1 cellular context compared by ENCODE assay signal in genomic region chr20:956330-956951, GRCh38.
A peak's percentile ranks its signal among the peaks of the same experiment; 100 is the strongest.
TF ChIP-seq lines count a peak whose summit lies in the region.

No MANE protein-coding gene starts in this region.

TF ChIP-seq in HepG2, 621 proteins besides CTCF, POLR2A, EP300 and RAD21 (continued from another document and continues in another):
- TF ChIP-seq ZNF276 (CRISPR knock-in tag; IDR thresholded peaks at IDR 0.05; ENCODE audit: low read depth) (no peak), ZFP91 (CRISPR knock-in tag; IDR thresholded peaks at IDR 0.05; ENCODE audit: borderline replicate concordance) (peak; percentile 60; the same call in 1 of the 2 replicates), CCDC6 (CRISPR knock-in tag; IDR thresholded peaks at IDR 0.05) (no peak), SSRP1 (CRISPR knock-in tag; IDR thresholded peaks at IDR 0.05) (no peak), NR2F6 (IDR thresholded peaks at IDR 0.05) (no peak), NR2F6 (CRISPR knock-in tag; IDR thresholded peaks at IDR 0.05) (peak; percentile 36; the same call in 1 of the 2 replicates), SNAI1 (CRISPR knock-in tag; IDR thresholded peaks at IDR 0.05; ENCODE audit: borderline replicate concordance) (no peak), BORCS8-MEF2B (CRISPR knock-in tag; IDR thresholded peaks at IDR 0.05) (peak; percentile 84; the same call in 1 of the 2 replicates), MTF2 (CRISPR knock-in tag; IDR thresholded peaks at IDR 0.05; ENCODE audit: borderline replicate concordance) (no peak), ZNF710 (CRISPR knock-in tag; IDR thresholded peaks at IDR 0.05; ENCODE audit: borderline replicate concordance) (peak; percentile 47; the same call in 1 of the 2 replicates), ATF4 (CRISPR knock-in tag; IDR thresholded peaks at IDR 0.05) (peak in 1 of 2 experiments; percentile 51; a peak in 1 of 4 replicates), TEAD2 (CRISPR knock-in tag; IDR thresholded peaks at IDR 0.05) (no peak), ZSCAN29 (CRISPR knock-in tag; conservative IDR thresholded peaks at IDR 0.05) (0 out of 2 replicates have a peak, but pooled peaks have one; percentile 63), ISX (CRISPR knock-in tag; conservative IDR thresholded peaks at IDR 0.05) (no peak), MTERF4 (CRISPR knock-in tag; IDR thresholded peaks at IDR 0.05) (no peak), AHDC1 (CRISPR knock-in tag; IDR thresholded peaks at IDR 0.05; ENCODE audit: borderline replicate concordance) (no peak), RFXANK (CRISPR knock-in tag; IDR thresholded peaks at IDR 0.05) (no peak), PHF8 (CRISPR knock-in tag; IDR thresholded peaks at IDR 0.05) (peak; percentile 50), MEIS1 (CRISPR knock-in tag; IDR thresholded peaks at IDR 0.05; ENCODE audit: borderline replicate concordance) (0 out of 2 replicates have a peak, but pooled peaks have one; percentile 46), ZFP1 (CRISPR knock-in tag; IDR thresholded peaks at IDR 0.05) (no peak), RFXAP (CRISPR knock-in tag; IDR thresholded peaks at IDR 0.05; ENCODE audit: borderline replicate concordance) (peak; percentile 31; the same call in 1 of the 2 replicates), TCF7L2 (IDR thresholded peaks at IDR 0.05; ENCODE audit: low read depth, low read length) (no peak), IRF2 (CRISPR knock-in tag; IDR thresholded peaks at IDR 0.05) (peak; percentile 75; the same call in 1 of the 2 replicates)
- TF ChIP-seq, protein P1, sequence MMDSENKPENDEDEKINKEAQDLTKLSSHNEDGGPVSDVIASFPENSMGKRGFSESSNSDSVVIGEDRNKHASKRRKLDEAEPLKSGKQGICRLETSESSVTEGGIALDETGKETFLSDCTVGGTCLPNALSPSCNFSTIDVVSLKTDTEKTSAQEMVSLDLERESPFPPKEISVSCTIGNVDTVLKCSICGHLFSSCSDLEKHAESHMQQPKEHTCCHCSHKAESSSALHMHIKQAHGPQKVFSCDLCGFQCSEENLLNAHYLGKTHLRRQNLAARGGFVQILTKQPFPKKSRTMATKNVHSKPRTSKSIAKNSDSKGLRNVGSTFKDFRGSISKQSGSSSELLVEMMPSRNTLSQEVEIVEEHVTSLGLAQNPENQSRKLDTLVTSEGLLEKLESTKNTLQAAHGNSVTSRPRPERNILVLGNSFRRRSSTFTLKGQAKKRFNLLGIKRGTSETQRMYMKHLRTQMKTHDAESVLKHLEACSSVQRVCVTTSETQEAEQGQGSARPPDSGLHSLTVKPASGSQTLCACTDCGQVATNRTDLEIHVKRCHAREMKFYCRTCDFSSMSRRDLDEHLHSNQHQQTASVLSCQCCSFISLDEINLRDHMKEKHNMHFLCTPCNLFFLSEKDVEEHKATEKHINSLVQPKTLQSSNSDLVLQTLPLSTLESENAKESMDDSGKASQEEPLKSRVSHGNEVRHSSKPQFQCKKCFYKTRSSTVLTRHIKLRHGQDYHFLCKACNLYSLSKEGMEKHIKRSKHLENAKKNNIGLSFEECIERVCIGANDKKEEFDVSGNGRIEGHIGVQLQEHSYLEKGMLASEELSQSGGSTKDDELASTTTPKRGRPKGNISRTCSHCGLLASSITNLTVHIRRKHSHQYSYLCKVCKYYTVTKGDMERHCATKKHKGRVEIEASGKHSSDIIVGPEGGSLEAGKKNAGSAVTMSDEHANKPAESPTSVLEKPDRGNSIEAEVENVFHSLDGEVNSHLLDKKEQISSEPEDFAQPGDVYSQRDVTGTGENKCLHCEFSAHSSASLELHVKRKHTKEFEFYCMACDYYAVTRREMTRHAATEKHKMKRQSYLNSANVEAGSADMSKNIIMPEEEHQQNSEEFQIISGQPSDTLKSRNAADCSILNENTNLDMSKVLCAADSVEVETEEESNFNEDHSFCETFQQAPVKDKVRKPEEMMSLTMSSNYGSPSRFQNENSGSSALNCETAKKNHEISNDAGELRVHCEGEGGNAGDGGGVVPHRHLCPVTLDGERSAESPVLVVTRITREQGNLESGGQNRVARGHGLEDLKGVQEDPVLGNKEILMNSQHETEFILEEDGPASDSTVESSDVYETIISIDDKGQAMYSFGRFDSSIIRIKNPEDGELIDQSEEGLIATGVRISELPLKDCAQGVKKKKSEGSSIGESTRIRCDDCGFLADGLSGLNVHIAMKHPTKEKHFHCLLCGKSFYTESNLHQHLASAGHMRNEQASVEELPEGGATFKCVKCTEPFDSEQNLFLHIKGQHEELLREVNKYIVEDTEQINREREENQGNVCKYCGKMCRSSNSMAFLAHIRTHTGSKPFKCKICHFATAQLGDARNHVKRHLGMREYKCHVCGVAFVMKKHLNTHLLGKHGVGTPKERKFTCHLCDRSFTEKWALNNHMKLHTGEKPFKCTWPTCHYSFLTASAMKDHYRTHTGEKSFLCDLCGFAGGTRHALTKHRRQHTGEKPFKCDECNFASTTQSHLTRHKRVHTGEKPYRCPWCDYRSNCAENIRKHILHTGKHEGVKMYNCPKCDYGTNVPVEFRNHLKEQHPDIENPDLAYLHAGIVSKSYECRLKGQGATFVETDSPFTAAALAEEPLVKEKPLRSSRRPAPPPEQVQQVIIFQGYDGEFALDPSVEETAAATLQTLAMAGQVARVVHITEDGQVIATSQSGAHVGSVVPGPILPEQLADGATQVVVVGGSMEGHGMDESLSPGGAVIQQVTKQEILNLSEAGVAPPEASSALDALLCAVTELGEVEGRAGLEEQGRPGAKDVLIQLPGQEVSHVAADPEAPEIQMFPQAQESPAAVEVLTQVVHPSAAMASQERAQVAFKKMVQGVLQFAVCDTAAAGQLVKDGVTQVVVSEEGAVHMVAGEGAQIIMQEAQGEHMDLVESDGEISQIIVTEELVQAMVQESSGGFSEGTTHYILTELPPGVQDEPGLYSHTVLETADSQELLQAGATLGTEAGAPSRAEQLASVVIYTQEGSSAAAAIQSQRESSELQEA (CRISPR knock-in tag; IDR thresholded peaks at IDR 0.05; ENCODE audit: not compliant biosample characterization): peak; percentile 50
- TF ChIP-seq, protein P2, sequence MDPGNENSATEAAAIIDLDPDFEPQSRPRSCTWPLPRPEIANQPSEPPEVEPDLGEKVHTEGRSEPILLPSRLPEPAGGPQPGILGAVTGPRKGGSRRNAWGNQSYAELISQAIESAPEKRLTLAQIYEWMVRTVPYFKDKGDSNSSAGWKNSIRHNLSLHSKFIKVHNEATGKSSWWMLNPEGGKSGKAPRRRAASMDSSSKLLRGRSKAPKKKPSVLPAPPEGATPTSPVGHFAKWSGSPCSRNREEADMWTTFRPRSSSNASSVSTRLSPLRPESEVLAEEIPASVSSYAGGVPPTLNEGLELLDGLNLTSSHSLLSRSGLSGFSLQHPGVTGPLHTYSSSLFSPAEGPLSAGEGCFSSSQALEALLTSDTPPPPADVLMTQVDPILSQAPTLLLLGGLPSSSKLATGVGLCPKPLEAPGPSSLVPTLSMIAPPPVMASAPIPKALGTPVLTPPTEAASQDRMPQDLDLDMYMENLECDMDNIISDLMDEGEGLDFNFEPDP (CRISPR knock-in tag; conservative IDR thresholded peaks at IDR 0.05): no peak
- TF ChIP-seq, protein P3, sequence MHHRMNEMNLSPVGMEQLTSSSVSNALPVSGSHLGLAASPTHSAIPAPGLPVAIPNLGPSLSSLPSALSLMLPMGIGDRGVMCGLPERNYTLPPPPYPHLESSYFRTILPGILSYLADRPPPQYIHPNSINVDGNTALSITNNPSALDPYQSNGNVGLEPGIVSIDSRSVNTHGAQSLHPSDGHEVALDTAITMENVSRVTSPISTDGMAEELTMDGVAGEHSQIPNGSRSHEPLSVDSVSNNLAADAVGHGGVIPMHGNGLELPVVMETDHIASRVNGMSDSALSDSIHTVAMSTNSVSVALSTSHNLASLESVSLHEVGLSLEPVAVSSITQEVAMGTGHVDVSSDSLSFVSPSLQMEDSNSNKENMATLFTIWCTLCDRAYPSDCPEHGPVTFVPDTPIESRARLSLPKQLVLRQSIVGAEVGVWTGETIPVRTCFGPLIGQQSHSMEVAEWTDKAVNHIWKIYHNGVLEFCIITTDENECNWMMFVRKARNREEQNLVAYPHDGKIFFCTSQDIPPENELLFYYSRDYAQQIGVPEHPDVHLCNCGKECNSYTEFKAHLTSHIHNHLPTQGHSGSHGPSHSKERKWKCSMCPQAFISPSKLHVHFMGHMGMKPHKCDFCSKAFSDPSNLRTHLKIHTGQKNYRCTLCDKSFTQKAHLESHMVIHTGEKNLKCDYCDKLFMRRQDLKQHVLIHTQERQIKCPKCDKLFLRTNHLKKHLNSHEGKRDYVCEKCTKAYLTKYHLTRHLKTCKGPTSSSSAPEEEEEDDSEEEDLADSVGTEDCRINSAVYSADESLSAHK (CRISPR knock-in tag; IDR thresholded peaks at IDR 0.05; ENCODE audit: borderline replicate concordance): no peak
